ENCODE assay signal across 23 cellular contexts in genomic region chr18:22394428-22394827, GRCh38. TPM values are rescaled to one million over a fixed set of nuclear protein-coding genes. Genes with fewer than 3 reads are reported as not detected.
"Had no signal": no experiment of that assay in that cellular context is flagged by ENCODE, and none has a peak within 500 bp of the region (broad histone marks: within the 10 kb centered on the region; RNA-seq: fewer than 3 reads in every experiment).

No MANE protein-coding gene starts in this region.

- H3K27me3 Mint-ChIP-seq: activated naive CD4-positive, alpha-beta T cell treated with anti-CD3 and anti-CD28 coated beads, Interleukin-2, amount 50 U/mL, for 24 hours; T-helper 17 cell had no signal

- H3K36me3 Mint-ChIP-seq: activated naive CD4-positive, alpha-beta T cell treated with anti-CD3 and anti-CD28 coated beads, Interleukin-2, amount 50 U/mL, for 24 hours; WTC11 had no signal

- H3K4me1 ChIP-seq: breast epithelium had no signal

- H3K27ac Mint-ChIP-seq: activated CD8-positive, alpha-beta T cell treated with anti-CD3 and anti-CD28 coated beads, Interleukin-2, amount 10 ng/mL, durations not matched to agents 7 days and 5 days; activated naive CD4-positive, alpha-beta T cell treated with anti-CD3 and anti-CD28 coated beads, Interleukin-2, amount 50 U/mL, for 24 hours; T-helper 17 cell; WTC11 had no signal

- H3K4me3 ChIP-seq: breast epithelium, PC-9 had no signal

- H3K9me3 Mint-ChIP-seq: WTC11 had no signal

- H3K36me3 ChIP-seq: breast epithelium had no signal

- H3K4me1 Mint-ChIP-seq: activated naive CD4-positive, alpha-beta T cell treated with anti-CD3 and anti-CD28 coated beads, Interleukin-2, amount 50 U/mL, for 24 hours; T-helper 17 cell had no signal

- H3K27ac ChIP-seq: breast epithelium, PC-9 had no signal

- H3K27me3 ChIP-seq: breast epithelium had no signal

- H3K9me3 ChIP-seq: breast epithelium had no signal

- H3K4me2 ChIP-seq: PC-9 had no signal

- DNase-seq: activated CD4-positive, alpha-beta T cell treated with anti-CD3 and anti-CD28 coated beads for 48 hours; activated CD4-positive, alpha-beta T cell treated with anti-CD3 and anti-CD28 coated beads, Interleukin-2, amount 50 U/mL, for 4 hours; activated CD4-positive, CD25-positive, alpha-beta regulatory T cell treated with anti-CD3 and anti-CD28 coated beads, Interleukin-2, amount 50 U/mL, for 72 hours; activated CD8-positive, alpha-beta memory T cell treated with anti-CD3 and anti-CD28 coated beads, Interleukin-2, amount 50 U/mL, for 48 hours; activated CD8-positive, alpha-beta T cell treated with anti-CD3 and anti-CD28 coated beads, Interleukin-2, amount 10 ng/mL, durations not matched to agents 7 days and 5 days; activated T-cell treated with anti-CD3 and anti-CD28 coated beads, Interleukin-2, amount 50 U/mL, for 1 hour; aorta; central memory CD4-positive, alpha-beta T cell; KG1; NCI-H1105; NCI-H1436 treated with DMSO at 0.1 percent for 48 hours; NCI-H187; NCI-H2081; NCI-H510A treated with DMSO at 0.1 percent for 48 hours; NCI-H69; PC-9; SIG-M5; T-helper 17 cell; T-helper 9 cell had no signal

- H3K4me3 Mint-ChIP-seq: activated CD8-positive, alpha-beta T cell treated with anti-CD3 and anti-CD28 coated beads, Interleukin-2, amount 10 ng/mL, durations not matched to agents 7 days and 5 days; activated naive CD4-positive, alpha-beta T cell treated with anti-CD3 and anti-CD28 coated beads, Interleukin-2, amount 50 U/mL, for 24 hours; T-helper 17 cell; WTC11 had no signal

- H2AFZ ChIP-seq: PC-9 had no signal

RNA-seq across cellular contexts. Expression of gene CTAGE1, which starts 23.3 kb away (rescaled TPM):
- total RNA-seq: activated CD8-positive, alpha-beta T cell treated with anti-CD3 and anti-CD28 coated beads, Interleukin-2, amount 10 ng/mL, durations not matched to agents 7 days and 5 days; aorta; breast epithelium; MCF 10A; PC-9; T-helper 17 cell; WTC11 had no signal
- polyA plus RNA-seq: aorta had no signal
